ENCODE assay signal across 24 cellular contexts in genomic region chr6:136886110-136886509, GRCh38. TPM values are rescaled to one million over a fixed set of nuclear protein-coding genes. Genes with fewer than 3 reads are reported as not detected.
DNase-seq lines count a peak whose midpoint lies in the region; ATAC-seq and TF ChIP-seq lines count a peak whose summit lies in the region.
"Had no signal": no experiment of that assay in that cellular context is flagged by ENCODE, and none has a peak within 500 bp of the region (broad histone marks: within the 10 kb centered on the region; RNA-seq: fewer than 3 reads in every experiment).

No MANE protein-coding gene starts in this region.

- intact Hi-C loops in PC-3 (cut with micrococcal nuclease) (no loop called here), mammary epithelial cell (cut with micrococcal nuclease) (no loop called here), spleen (cut with DNase I; ENCODE audit: low total_unique reads) (no loop called here)

- H3K79me2 ChIP-seq in PC-3 (ENCODE audit: low read length), result no peaks in the 10 kb centered on the region
- H3K79me2 ChIP-seq in mammary epithelial cell (ENCODE audit: insufficient read depth, low read length), result no peaks in the 10 kb centered on the region

- no peaks in the 10 kb centered on the region for H3K36me3 ChIP-seq in PC-3 (ENCODE audit: low read depth, low read length)
- H3K36me3 ChIP-seq in mammary epithelial cell (ENCODE audit: insufficient read depth, low read length), result no peaks in the 10 kb centered on the region
- peaks cover 0 to 17% (median 0%) of the 10 kb centered on the region in 6 donors for H3K36me3 ChIP-seq in spleen
- H3K36me3 ChIP-seq: adrenal gland, stomach had no signal

- no peaks in the 10 kb centered on the region for H4K20me1 ChIP-seq in PC-3 (ENCODE audit: low read length)
- no peaks in the 10 kb centered on the region for H4K20me1 ChIP-seq in mammary epithelial cell (ENCODE audit: insufficient read depth, low read length)

- TF ChIP-seq CTCF in PC-3 (conservative IDR thresholded peaks at IDR 0.05; ENCODE audit: low read depth, low read length), result no peak
- TF ChIP-seq CTCF in mammary epithelial cell (conservative IDR thresholded peaks at IDR 0.05 in 1 of 2, IDR thresholded peaks at IDR 0.05 in 1 of 2; ENCODE audit: extremely low read depth in 1 of 2, insufficient read depth in 1 of 2, low read depth in 1 of 2, low read length in 2 of 2), result no peak
- TF ChIP-seq CTCF in osteocyte (IDR thresholded peaks at IDR 0.05), result no peak
- TF ChIP-seq CTCF in spleen (IDR thresholded peaks at IDR 0.05 in 8 of 11, conservative IDR thresholded peaks at IDR 0.05 in 3 of 11), result no peak

- CTCF ChIA-PET in PC-3 (lab: Charles Lee), result no interaction called here
- CTCF ChIA-PET in mammary epithelial cell (lab: Charles Lee; ENCODE audit: low non-redundant PET), result no interaction called here

- BruUV-seq in PC-3 (replicated peaks; lab: Mats Ljungman, UMichigan) (no TSS peak), mammary epithelial cell (replicated peaks; lab: Mats Ljungman, UMichigan) (no TSS peak)

- no peaks in the 10 kb centered on the region for H3K9me3 Mint-ChIP-seq in osteocyte (ENCODE audit: unreplicated experiment)
- H3K9me3 Mint-ChIP-seq: IgD-negative memory B cell, type B pancreatic cell had no signal

- 82% methylated on average over 2 of the region's 2 CpGs for WGBS in mammary epithelial cell (ENCODE audit: low coverage, missing lambda C conversion rate)
- 74 to 83% (median 78%) methylated on average over 2 of the region's 2 CpGs for WGBS in spleen, 5 donors

- no peaks in the 10 kb centered on the region for H3F3A ChIP-seq in PC-3 (ENCODE audit: low read length, unreplicated experiment)

- H3K4me1 Mint-ChIP-seq in osteocyte (ENCODE audit: unreplicated experiment), result peaks cover 3% of the 10 kb centered on the region

- no peaks in the 10 kb centered on the region for H3K9me2 ChIP-seq in PC-3 (replicated peaks; ENCODE audit: low read length)

- no peak overlapping the region for H2AFZ ChIP-seq in PC-3 (ENCODE audit: low read length)
- H2AFZ ChIP-seq in mammary epithelial cell (ENCODE audit: low read depth, low read length), result no peak overlapping the region

- no peaks in the 10 kb centered on the region for H3K27me3 Mint-ChIP-seq in osteocyte (ENCODE audit: unreplicated experiment)
- H3K27me3 Mint-ChIP-seq: IgD-negative memory B cell, type B pancreatic cell had no signal

- H3K9me3 ChIP-seq in PC-3 (ENCODE audit: low read length) (no peaks in the 10 kb centered on the region), mammary epithelial cell (replicated peaks; ENCODE audit: insufficient read depth, low read length) (no peaks in the 10 kb centered on the region), spleen (no peaks in the 10 kb centered on the region)
- H3K9me3 ChIP-seq: adrenal gland, gastroesophageal sphincter, stomach had no signal

- no peak overlapping the region for H3K27ac Mint-ChIP-seq in osteocyte (ENCODE audit: unreplicated experiment)
- H3K27ac Mint-ChIP-seq: IgD-negative memory B cell, type B pancreatic cell had no signal

- H3K27ac ChIP-seq in PC-3 (ENCODE audit: low read length), result no peak overlapping the region
- H3K27ac ChIP-seq in mammary epithelial cell (ENCODE audit: insufficient read depth, low read depth, low read length), result no peak overlapping the region
- no peak overlapping the region for H3K27ac ChIP-seq in spleen
- H3K27ac ChIP-seq: adrenal gland, dorsolateral prefrontal cortex, gastroesophageal sphincter, stomach had no signal

- no peak for TF ChIP-seq POLR2A in spleen (IDR thresholded peaks at IDR 0.05)

- no peak overlapping the region for H3K4me3 Mint-ChIP-seq in osteocyte (ENCODE audit: unreplicated experiment)
- H3K4me3 Mint-ChIP-seq: IgD-negative memory B cell, type B pancreatic cell had no signal

- H3K27me3 ChIP-seq in PC-3 (ENCODE audit: low read length), result no peaks in the 10 kb centered on the region
- H3K27me3 ChIP-seq in mammary epithelial cell (ENCODE audit: insufficient read depth, low read length), result no peaks in the 10 kb centered on the region
- H3K27me3 ChIP-seq in spleen (replicated peaks in 1 of 7), result no peaks in the 10 kb centered on the region
- H3K27me3 ChIP-seq: adrenal gland, dorsolateral prefrontal cortex, gastroesophageal sphincter, stomach had no signal

- in situ Hi-C loops in mammary epithelial cell (cut with MboI; ENCODE audit: low sequenced_read_pairs in 2 of 2), result no loop called here

- H3K4me2 ChIP-seq in PC-3 (ENCODE audit: low read length) (no peak overlapping the region), mammary epithelial cell (ENCODE audit: insufficient read depth, low read depth, low read length) (no peak overlapping the region)

- ATAC-seq in PC-3, result peak; percentile 51; the same call in 1 of the 2 replicates
- ATAC-seq: gastroesophageal sphincter, Right ventricle myocardium inferior had no signal

- H3K9ac ChIP-seq in PC-3 (ENCODE audit: low read length) (no peak overlapping the region), mammary epithelial cell (ENCODE audit: insufficient read depth, low read length) (no peak overlapping the region)

- POLR2A ChIA-PET in PC-3 (lab: Charles Lee; ENCODE audit: unreplicated experiment), result no interaction called here

- DNase-seq in HT1080 (ENCODE audit: low read depth) (peak; percentile 34), PC-3 (peak; percentile 43), mammary epithelial cell (peak; percentile 60), renal cortical epithelial cell (ENCODE audit: low read depth) (peak; percentile 18), osteocyte (ENCODE audit: extremely low spot score, unreplicated experiment) (no peak), spleen (no peak), NCI-H526 treated with DMSO at 0.1 percent for 48 hours (lab: John Stamatoyannopoulos, UW) (no peak)
- DNase-seq: activated effector memory CD4-positive, alpha-beta T cell treated with anti-CD3 and anti-CD28 coated beads, Interleukin-2, amount 50 U/mL, for 16 hours; adrenal gland; AML-193; caudate nucleus; dorsolateral prefrontal cortex; kidney; NCI-H2029 treated with DMSO at 0.1 percent for 48 hours; NK-92 treated with Interleukin-12 subunit alpha and Interleukin-12 subunit beta, amount 100 ng/mL, for 24 hours; small intestine; stimulated activated CD4-positive, alpha-beta T cell treated with anti-CD3 and anti-CD28 coated beads, Interleukin-2, amount 100 ng/mL, for 48 hours; stomach; SW 1271 had no signal

- peaks cover 3% of the 10 kb centered on the region for H3K36me3 Mint-ChIP-seq in osteocyte (ENCODE audit: unreplicated experiment)

- H3K4me3 ChIP-seq in PC-3 (ENCODE audit: low read length) (no peak overlapping the region), mammary epithelial cell (replicated peaks in 1 of 3; ENCODE audit: insufficient read depth in 1 of 3, low read depth in 2 of 3, low read length in 3 of 3) (no peak overlapping the region), spleen (no peak overlapping the region)
- H3K4me3 ChIP-seq: adrenal gland, dorsolateral prefrontal cortex, gastroesophageal sphincter, lung, stomach had no signal

- H3K4me1 ChIP-seq in PC-3 (ENCODE audit: insufficient read depth, low read length) (0 out of 2 replicates have a peak, but pooled peaks cover 3% of the 10 kb centered on the region), mammary epithelial cell (ENCODE audit: insufficient read depth, low read length) (no peaks in the 10 kb centered on the region), spleen (peaks cover 0 to 13% (median 0%) of the 10 kb centered on the region in 6 donors)

- dilution Hi-C loops in mammary epithelial cell (cut with HindIII; ENCODE audit: low sequenced_read_pairs), result no loop called here

RNA-seq across cellular contexts. Expression of gene SLC35D3, which starts 36.0 kb away (rescaled TPM):
- 0.07 TPM in 1 of 2 replicates, not detected in the other for total RNA-seq in HT1080 (2014; rRNA removed; shearing (Covaris generic))
- polyA plus RNA-seq in HT1080 (2015; cell fraction: cytosol; rRNA removed), result 0.03 TPM in 1 of 2 replicates, not detected in the other
- 0.07 TPM in 1 of 2 replicates, not detected in the other for polyA plus RNA-seq in HT1080 (2015; cell fraction: nucleus; rRNA removed)
- total RNA-seq in PC-3 (2014; rRNA removed), result not detected in 2 replicates
- total RNA-seq in mammary epithelial cell, result not detected
- polyA plus RNA-seq in mammary epithelial cell, result not detected
- polyA minus RNA-seq in mammary epithelial cell, result not detected
- total RNA-seq in renal cortical epithelial cell, result not detected in 2 replicates
- not detected in 2 replicates for total RNA-seq in osteocyte
- total RNA-seq in spleen, result not detected
- not detected for polyA plus RNA-seq in spleen
- total RNA-seq: kidney, Right ventricle myocardium inferior had no signal
- polyA plus RNA-seq: IgD-negative memory B cell had no signal

Comparison
In these comparisons a context has a peak if more than half of its experiments do, and no peak if none do; other contexts are left out.
1. DNase-seq: peak in HT1080 (single experiment), PC-3 (single experiment), mammary epithelial cell (single experiment) and renal cortical epithelial cell (single experiment); none in osteocyte (single experiment), spleen (single experiment) and NCI-H526 treated with DMSO at 0.1 percent for 48 hours (single experiment).